Comparison of ENCODE assay signal across 8 cellular contexts in the genomic region with DNA sequence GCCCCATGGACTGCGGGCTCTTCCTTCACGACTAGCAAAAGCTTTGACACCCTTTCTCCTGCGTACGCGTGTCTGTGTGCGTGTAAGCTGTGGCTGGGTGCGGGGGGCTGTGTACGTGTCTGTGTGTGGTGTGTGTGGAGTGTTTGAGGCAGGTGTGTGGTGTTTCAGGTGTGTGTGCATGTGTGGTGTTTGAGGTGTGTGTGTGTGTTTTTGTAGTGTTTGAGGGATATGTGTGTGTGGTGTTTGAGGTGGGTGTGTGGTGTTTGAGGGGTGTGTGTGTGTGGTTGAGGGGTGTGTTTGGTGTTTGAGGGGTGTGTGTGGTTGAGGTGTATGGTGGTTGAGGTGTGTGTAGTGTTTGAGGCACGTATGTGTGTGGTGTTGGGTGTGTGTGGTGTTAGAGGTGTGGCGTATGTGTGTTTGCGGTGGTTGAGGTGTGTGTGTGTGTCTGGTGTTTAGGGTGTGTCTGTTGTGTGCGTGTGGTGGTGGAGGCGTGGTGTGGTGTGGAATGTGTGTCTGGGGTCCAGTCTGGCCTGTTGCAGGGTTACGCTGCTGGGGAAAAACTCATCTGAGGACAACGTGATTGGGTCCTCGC. TPM values are rescaled to one million over a fixed set of nuclear protein-coding genes. Genes with fewer than 3 reads are reported as not detected.
DNase-seq lines count a peak whose midpoint lies in the region; ATAC-seq and TF ChIP-seq lines count a peak whose summit lies in the region.

No MANE protein-coding gene starts in this region.

- DNase-seq in mesothelial cell of epicardium (ENCODE audit: low spot score in 2 of 2, unreplicated experiment in 2 of 2) (no peak), middle frontal gyrus (ENCODE audit: extremely low spot score, low spot score) (no peak), NCI-H128 (lab: John Stamatoyannopoulos, UW; ENCODE audit: unreplicated experiment) (no peak)
- no peak for DNase-seq in activated effector memory CD4-positive, alpha-beta T cell treated with anti-CD3 and anti-CD28 coated beads, Interleukin-2, amount 50 U/mL, for 16 hours

- peaks cover 0 to 7% (median 0%) of the 10 kb centered on the region in 5 experiments for H3K9me3 Mint-ChIP-seq in brain
- H3K9me3 Mint-ChIP-seq in mesothelial cell of epicardium = no peaks in the 10 kb centered on the region

- no peaks in the 10 kb centered on the region for H3K36me3 Mint-ChIP-seq in brain
- no peaks in the 10 kb centered on the region for H3K36me3 Mint-ChIP-seq in mesothelial cell of epicardium

- peak; percentile 17 for ATAC-seq in HG02970 (IDR thresholded peaks at IDR 0.05; ENCODE audit: low FRiP score, unreplicated experiment)
- no peak for ATAC-seq in HG02798 (IDR thresholded peaks at IDR 0.05; ENCODE audit: poor library complexity, unreplicated experiment)

- TF ChIP-seq CTCF in 22Rv1 (IDR thresholded peaks at IDR 0.05) = no peak
- TF ChIP-seq CTCF in brain (conservative IDR thresholded peaks at IDR 0.05) = no peak
- no peak for TF ChIP-seq CTCF in mesothelial cell of epicardium (IDR thresholded peaks at IDR 0.05; ENCODE audit: unreplicated experiment)

- peak overlapping the region; percentile 92 to 94 (median 92) for H3K4me3 Mint-ChIP-seq in brain
- peak overlapping the region; percentile 89 for H3K4me3 Mint-ChIP-seq in mesothelial cell of epicardium

- H3K4me1 Mint-ChIP-seq in brain (peaks cover 27% of the 10 kb centered on the region), mesothelial cell of epicardium (peaks cover 24% of the 10 kb centered on the region)

- H3K27me3 Mint-ChIP-seq in brain (peaks cover 5% of the 10 kb centered on the region), mesothelial cell of epicardium (ENCODE audit: low read depth) (no peaks in the 10 kb centered on the region)

- peak overlapping the region; percentile 65 for H3K27ac ChIP-seq in 22Rv1

- H3K27ac Mint-ChIP-seq in brain = peak overlapping the region; percentile 63 to 94 (median 77)
- peak overlapping the region; percentile 86 for H3K27ac Mint-ChIP-seq in mesothelial cell of epicardium

RNA-seq across cellular contexts. Expression of gene ARSA, which starts 0.7 kb away (rescaled TPM):
- 31.6 TPM for polyA plus RNA-seq in brain (ENCODE audit: insufficient read depth, low read depth, low replicate concordance)
- total RNA-seq in mesothelial cell of epicardium = 45.2 to 51.5 TPM (median 49.9 TPM) in 3 replicates

RNA-seq across cellular contexts. Expression of gene MAPK8IP2, which starts 28.0 kb away (rescaled TPM):
- 95.4 TPM for polyA plus RNA-seq in brain (ENCODE audit: insufficient read depth, low read depth, low replicate concordance)
- total RNA-seq in mesothelial cell of epicardium = 2.8 to 3.2 TPM (median 2.8 TPM) in 3 replicates

RNA-seq across cellular contexts. Expression of gene SHANK3, which starts 44.0 kb away (rescaled TPM):
- 19.5 TPM for polyA plus RNA-seq in brain (ENCODE audit: insufficient read depth, low read depth, low replicate concordance)
- total RNA-seq in mesothelial cell of epicardium = 14.2 to 14.8 TPM (median 14.3 TPM) in 3 replicates

RNA-seq across cellular contexts. Expression of gene CHKB, which starts 46.0 kb away (rescaled TPM):
- polyA plus RNA-seq in brain (ENCODE audit: insufficient read depth, low read depth, low replicate concordance) = 11.8 TPM
- total RNA-seq in mesothelial cell of epicardium = 115 to 118 TPM (median 116 TPM) in 3 replicates

RNA-seq across cellular contexts. Expression of gene CPT1B, which starts 50.4 kb away (rescaled TPM):
- polyA plus RNA-seq in brain (ENCODE audit: insufficient read depth, low read depth, low replicate concordance) = 6.1 TPM
- 109 to 112 TPM (median 111 TPM) in 3 replicates for total RNA-seq in mesothelial cell of epicardium
